8 cellular contexts compared by ENCODE assay signal in genomic region chr9:112173489-112174222, GRCh38. TPM values are rescaled to one million over a fixed set of nuclear protein-coding genes. Genes with fewer than 3 reads are reported as not detected.
A peak's percentile ranks its signal among the peaks of the same experiment; 100 is the strongest.
DNase-seq lines count a peak whose midpoint lies in the region; ATAC-seq and TF ChIP-seq lines count a peak whose summit lies in the region.

No MANE protein-coding gene starts in this region.

- H3K27ac ChIP-seq in CD4-positive, alpha-beta T cell (ENCODE audit: low read depth, low read length): no peak overlapping the region
- H3K27ac ChIP-seq in KOPT-K1 (ENCODE audit: low read depth, low read length, poor library complexity, severe bottlenecking): peak overlapping the region; percentile 59

- CTCF ChIA-PET in CD4-positive, alpha-beta T cell (lab: Charles Lee): no interaction called here

- H3K27me3 ChIP-seq in CD4-positive, alpha-beta T cell (ENCODE audit: control insufficient read depth, insufficient read depth, low read length): no peaks in the 10 kb centered on the region

- H3K4me3 Mint-ChIP-seq in CD4-positive, alpha-beta T cell: peak overlapping the region; percentile 89
- peak overlapping the region; percentile 76 for H3K4me3 Mint-ChIP-seq in dendritic cell treated with granulocyte-macrophage colony-stimulating factor and Interleukin-4, amounts not matched to agents 40 ng/mL and 50 ng/mL, for 4 days
- H3K4me3 Mint-ChIP-seq in nephron progenitor cell: peak overlapping the region; percentile 84

- H3K9me3 Mint-ChIP-seq in CD4-positive, alpha-beta T cell: no peaks in the 10 kb centered on the region
- no peaks in the 10 kb centered on the region for H3K9me3 Mint-ChIP-seq in dendritic cell treated with granulocyte-macrophage colony-stimulating factor and Interleukin-4, amounts not matched to agents 40 ng/mL and 50 ng/mL, for 4 days
- H3K9me3 Mint-ChIP-seq in nephron progenitor cell: no peaks in the 10 kb centered on the region

- no peak for TF ChIP-seq CTCF in CD4-positive, alpha-beta T cell (IDR thresholded peaks at IDR 0.05)
- no peak for TF ChIP-seq CTCF in nephron progenitor cell (IDR thresholded peaks at IDR 0.05)

- H3K27ac Mint-ChIP-seq in CD4-positive, alpha-beta T cell: peak overlapping the region; percentile 81
- H3K27ac Mint-ChIP-seq in dendritic cell treated with granulocyte-macrophage colony-stimulating factor and Interleukin-4, amounts not matched to agents 40 ng/mL and 50 ng/mL, for 4 days: peak overlapping the region; percentile 87
- H3K27ac Mint-ChIP-seq in nephron progenitor cell: no peak overlapping the region

- no peaks in the 10 kb centered on the region for H3K36me3 ChIP-seq in KOPT-K1 (ENCODE audit: insufficient read depth, low read length)

- no peaks in the 10 kb centered on the region for H3K9me3 ChIP-seq in CD4-positive, alpha-beta T cell (ENCODE audit: control insufficient read depth, low read length)
- H3K9me3 ChIP-seq in KOPT-K1 (ENCODE audit: insufficient read depth, low read length, poor library complexity, severe bottlenecking): no peaks in the 10 kb centered on the region

- H3K27me3 Mint-ChIP-seq in CD4-positive, alpha-beta T cell: no peaks in the 10 kb centered on the region
- no peaks in the 10 kb centered on the region for H3K27me3 Mint-ChIP-seq in dendritic cell treated with granulocyte-macrophage colony-stimulating factor and Interleukin-4, amounts not matched to agents 40 ng/mL and 50 ng/mL, for 4 days
- peaks cover 17% of the 10 kb centered on the region for H3K27me3 Mint-ChIP-seq in nephron progenitor cell (ENCODE audit: low read depth, poor library complexity)

- DNase-seq in CD4-positive, alpha-beta T cell: no peak
- no peak for DNase-seq in nephron progenitor cell
- DNase-seq in SW480 (ENCODE audit: low spot score): no peak
- DNase-seq in NCI-H2227 (lab: John Stamatoyannopoulos, UW; ENCODE audit: unreplicated experiment): no peak

- POLR2A ChIA-PET in CD4-positive, alpha-beta T cell (lab: Charles Lee): interaction anchor here (0.6 to 3.6 kb wide), 7 partner anchors 10 to 205 kb away, joined by 3 to 33 read pairs (median 3); partner anchors contain the start of genes HSDL2 and PTBP3

- no peaks in the 10 kb centered on the region for H3K36me3 Mint-ChIP-seq in CD4-positive, alpha-beta T cell (ENCODE audit: low read depth)
- peaks cover 45% of the 10 kb centered on the region for H3K36me3 Mint-ChIP-seq in dendritic cell treated with granulocyte-macrophage colony-stimulating factor and Interleukin-4, amounts not matched to agents 40 ng/mL and 50 ng/mL, for 4 days (ENCODE audit: low read depth)
- H3K36me3 Mint-ChIP-seq in nephron progenitor cell (ENCODE audit: low read depth): peaks cover 29% of the 10 kb centered on the region

- no peak for ATAC-seq in CD4-positive, alpha-beta T cell (ENCODE audit: poor library complexity)
- ATAC-seq in HG03159 (IDR thresholded peaks at IDR 0.05; ENCODE audit: unreplicated experiment) (no peak), GM18511 (IDR thresholded peaks at IDR 0.05; ENCODE audit: unreplicated experiment) (no peak)

- H3K4me1 Mint-ChIP-seq in CD4-positive, alpha-beta T cell (ENCODE audit: low read depth): peaks cover 84% of the 10 kb centered on the region
- peaks cover 84% of the 10 kb centered on the region for H3K4me1 Mint-ChIP-seq in dendritic cell treated with granulocyte-macrophage colony-stimulating factor and Interleukin-4, amounts not matched to agents 40 ng/mL and 50 ng/mL, for 4 days (ENCODE audit: low read depth)
- peaks cover 64% of the 10 kb centered on the region for H3K4me1 Mint-ChIP-seq in nephron progenitor cell

- intact Hi-C loops in CD4-positive, alpha-beta T cell (cut with DNase I, micrococcal nuclease): loop anchor here in 1 of 2 experiments (1.0 to 10.0 kb wide), 2 partner anchors 51 to 161 kb away; no protein-coding TSS in a partner anchor
- intact Hi-C loops in dendritic cell treated with granulocyte-macrophage colony-stimulating factor and Interleukin-4, amounts not matched to agents 40 ng/mL and 50 ng/mL, for 4 days (cut with micrococcal nuclease): no loop called here

RNA-seq across cellular contexts. Expression of gene SUSD1, which starts 1.4 kb away (rescaled TPM):
- 1 to 10 TPM; 5.3 to 5.4 TPM for total RNA-seq in CD4-positive, alpha-beta T cell
